Comparison of ENCODE assay signal across 14 cellular contexts in genomic region chr2:223055836-223056235, GRCh38. TPM values are rescaled to one million over a fixed set of nuclear protein-coding genes. Genes with fewer than 3 reads are reported as not detected.
DNase-seq lines count a peak whose midpoint lies in the region; ATAC-seq and TF ChIP-seq lines count a peak whose summit lies in the region.
"Had no signal": no experiment of that assay in that cellular context is flagged by ENCODE, and none has a peak within 500 bp of the region (broad histone marks: within the 10 kb centered on the region; RNA-seq: fewer than 3 reads in every experiment).

No MANE protein-coding gene starts in this region.

- TF ChIP-seq CTCF in Peyer's patch (IDR thresholded peaks at IDR 0.05) = no peak
- TF ChIP-seq CTCF in fibroblast of mammary gland (conservative IDR thresholded peaks at IDR 0.05; ENCODE audit: control insufficient read depth, insufficient read depth, low read depth, low read length) = no peak

- H3K27me3 ChIP-seq in Peyer's patch (no peaks in the 10 kb centered on the region), rectal smooth muscle tissue (ENCODE audit: control insufficient read depth, insufficient read depth, low read length) (no peaks in the 10 kb centered on the region)
- no peaks in the 10 kb centered on the region for H3K27me3 ChIP-seq in effector memory CD4-positive, alpha-beta T cell (replicated peaks; ENCODE audit: control insufficient read depth, insufficient read depth, low read length, poor library complexity, severe bottlenecking)
- H3K27me3 ChIP-seq: BLaER1 had no signal

- H3K9me3 ChIP-seq in Peyer's patch = no peaks in the 10 kb centered on the region
- no peaks in the 10 kb centered on the region for H3K9me3 ChIP-seq in effector memory CD4-positive, alpha-beta T cell (ENCODE audit: control insufficient read depth, low read length)
- H3K9me3 ChIP-seq: BLaER1 had no signal

- H3K27ac ChIP-seq in Peyer's patch = peak overlapping the region in 3 of 4 donors; percentile 26 to 76 (median 38)
- peak overlapping the region; percentile 66 for H3K27ac ChIP-seq in rectal smooth muscle tissue (ENCODE audit: low read depth, low read length)
- no peak overlapping the region for H3K27ac ChIP-seq in effector memory CD4-positive, alpha-beta T cell (ENCODE audit: insufficient read depth, low read length, poor library complexity, severe bottlenecking)
- H3K27ac ChIP-seq: BLaER1 had no signal

- H3K4me1 ChIP-seq in Peyer's patch (no peaks in the 10 kb centered on the region), rectal smooth muscle tissue (ENCODE audit: control insufficient read depth, insufficient read depth, low read length) (peaks cover 20% of the 10 kb centered on the region)
- H3K4me1 ChIP-seq in effector memory CD4-positive, alpha-beta T cell (ENCODE audit: control insufficient read depth, insufficient read depth, low read length, poor library complexity, severe bottlenecking) = no peaks in the 10 kb centered on the region
- H3K4me1 ChIP-seq: BLaER1 had no signal

- no peak overlapping the region for H3K9ac ChIP-seq in rectal smooth muscle tissue (ENCODE audit: low read length)
- H3K9ac ChIP-seq: BLaER1 had no signal

- DNase-seq in GM03348 (ENCODE audit: low spot score) (peak; percentile 34), Peyer's patch (no peak), fibroblast of mammary gland (ENCODE audit: low read depth) (peak; percentile 40), HK-2 (ENCODE audit: unreplicated experiment) (no peak)
- no peak for DNase-seq in effector memory CD4-positive, alpha-beta T cell
- DNase-seq: HCEC 1CT; naive thymus-derived CD4-positive, alpha-beta T cell; NCI-H1436 treated with DMSO at 0.1 percent for 48 hours; stimulated activated CD4-positive, alpha-beta T cell treated with anti-CD3 and anti-CD28 coated beads, Interleukin-4, amount 100 ng/mL, for 4 hours had no signal

- no peak overlapping the region for H3K4me3 ChIP-seq in Peyer's patch
- H3K4me3 ChIP-seq in fibroblast of mammary gland (ENCODE audit: control insufficient read depth, low read depth, low read length) = no peak overlapping the region
- H3K4me3 ChIP-seq in rectal smooth muscle tissue (ENCODE audit: low read length) = peak overlapping the region; percentile 39
- H3K4me3 ChIP-seq in effector memory CD4-positive, alpha-beta T cell (ENCODE audit: insufficient read depth, low read depth, low read length, poor library complexity, severe bottlenecking) = no peak overlapping the region
- H3K4me3 ChIP-seq: BLaER1 had no signal

- H3K36me3 ChIP-seq in Peyer's patch (no peaks in the 10 kb centered on the region), rectal smooth muscle tissue (ENCODE audit: control insufficient read depth, insufficient read depth, low read length) (no peaks in the 10 kb centered on the region)
- no peaks in the 10 kb centered on the region for H3K36me3 ChIP-seq in effector memory CD4-positive, alpha-beta T cell (ENCODE audit: control insufficient read depth, insufficient read depth, low read length)
- H3K36me3 ChIP-seq: BLaER1 had no signal

- no peak for TF ChIP-seq POLR2A in Peyer's patch (IDR thresholded peaks at IDR 0.05)

- ATAC-seq in GM21529 (IDR thresholded peaks at IDR 0.05; ENCODE audit: unreplicated experiment) (no peak), HG03196 (IDR thresholded peaks at IDR 0.05; ENCODE audit: unreplicated experiment) (no peak)
- ATAC-seq: naive thymus-derived CD4-positive, alpha-beta T cell had no signal

RNA-seq across cellular contexts. Expression of gene KCNE4, which starts 3.8 kb away (rescaled TPM):
- total RNA-seq in Peyer's patch = 1 to 10 TPM in 2 of 4 donors, under 1 TPM in 2; 0.35 to 2.5 (median 0.79) TPM
- total RNA-seq: activated T-helper 2 cell treated with anti-CD3 and anti-CD28 coated beads, Interferon-gamma antibody, Interleukin-2, Interleukin-4, amounts not matched to agents 10 μg/mL and 5 μg/mL and 100 μg/mL, durations not matched to agents 14 hours and 24 hours and 36 hours; naive thymus-derived CD4-positive, alpha-beta T cell had no signal

Comparison
In these comparisons a context has a peak if more than half of its experiments do, and no peak if none do; other contexts are left out.
1. DNase-seq: peak in GM03348 (single experiment) and fibroblast of mammary gland (single experiment); none in Peyer's patch (0 of 3), HK-2 (single experiment) and effector memory CD4-positive, alpha-beta T cell (0 of 3).